8 cellular contexts compared by ENCODE assay signal in the genomic region with DNA sequence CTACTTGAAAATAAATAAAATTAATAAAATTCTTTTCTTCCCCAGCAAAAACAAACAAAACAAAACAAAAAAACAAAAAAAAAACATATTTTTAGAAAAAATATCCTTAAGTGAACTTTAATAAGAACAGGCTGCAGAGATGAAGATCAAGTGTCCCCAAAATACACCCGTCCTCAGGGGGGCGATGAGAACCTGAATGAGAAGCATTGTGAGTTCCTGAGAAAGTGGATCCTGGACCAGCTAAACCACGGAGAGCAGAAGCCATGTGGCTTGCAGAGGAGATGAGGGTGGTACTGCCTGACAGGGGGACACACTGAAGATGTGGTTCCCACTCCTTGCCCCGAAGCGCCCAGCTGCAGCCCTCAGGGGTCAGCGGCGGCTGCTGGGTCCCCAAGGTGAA.
DNase-seq lines count a peak whose midpoint lies in the region; TF ChIP-seq lines count a peak whose summit lies in the region.
"Had no signal": no experiment of that assay in that cellular context is flagged by ENCODE, and none has a peak within 500 bp of the region (broad histone marks: within the 10 kb centered on the region; RNA-seq: fewer than 3 reads in every experiment).

No MANE protein-coding gene starts in this region.

- no peaks in the 10 kb centered on the region for H3K9me3 ChIP-seq in mesenchymal stem cell (ENCODE audit: control insufficient read depth, low read length)

- peaks cover 31% of the 10 kb centered on the region for H3K4me1 ChIP-seq in mesenchymal stem cell (ENCODE audit: control insufficient read depth, insufficient read depth, low read depth, low read length)

- in situ Hi-C loops in GM13977 (cut with MboI; ENCODE audit: low pct_unique_long_range_greater_than_20kb, low sequenced_read_pairs, unreplicated experiment): no loop called here

- 86% methylated on average over 7 of the region's 7 CpGs for WGBS in mesenchymal stem cell

- no peak overlapping the region for H2AFZ ChIP-seq in mesenchymal stem cell (ENCODE audit: low read depth, low read length)

- H3K36me3 ChIP-seq in mesenchymal stem cell (ENCODE audit: control insufficient read depth in 1 of 2, insufficient read depth in 2 of 2, low read depth in 1 of 2, low read length in 2 of 2): peaks cover 23 to 25% of the 10 kb centered on the region in 2 experiments

- DNase-seq in CMK (ENCODE audit: low read depth): peak; percentile 62
- no peak for DNase-seq in GM13977 (ENCODE audit: low spot score)
- DNase-seq in UCSD-AML1 (lab: John Stamatoyannopoulos, UW; ENCODE audit: unreplicated experiment): peak; percentile 42
- peak; percentile 25 for DNase-seq in iPS-NIHi11 (ENCODE audit: low spot score)
- DNase-seq in SHP77 treated with DMSO at 0.1 percent for 48 hours (lab: John Stamatoyannopoulos, UW): no peak
- no peak for DNase-seq in medulla oblongata (ENCODE audit: extremely low spot score)
- DNase-seq in mesenchymal stem cell: no peak

- no peak overlapping the region for H3K9ac ChIP-seq in mesenchymal stem cell (ENCODE audit: low read length)

- no peak overlapping the region for H3K23ac ChIP-seq in mesenchymal stem cell (ENCODE audit: low read length in 2 of 2)

- H2BK5ac ChIP-seq in mesenchymal stem cell (ENCODE audit: low read depth, low read length, poor library complexity, severe bottlenecking): no peak overlapping the region

- no peak overlapping the region for H3K27ac ChIP-seq in mesenchymal stem cell (ENCODE audit: low read length, poor library complexity, severe bottlenecking)
- H3K27ac ChIP-seq: HL-60 had no signal

- no peak overlapping the region for H4K8ac ChIP-seq in mesenchymal stem cell (ENCODE audit: low read length)

- no peak overlapping the region for H2BK12ac ChIP-seq in mesenchymal stem cell (ENCODE audit: low read length in 2 of 2)

- no peak overlapping the region for H3K4me3 ChIP-seq in mesenchymal stem cell (ENCODE audit: insufficient read depth in 1 of 2, low read depth in 1 of 2, low read length in 2 of 2)

- H2BK120ac ChIP-seq in mesenchymal stem cell (ENCODE audit: low read depth, low read length): no peak overlapping the region

- H3K14ac ChIP-seq in mesenchymal stem cell (ENCODE audit: low read length in 2 of 2): no peak overlapping the region

- H2BK15ac ChIP-seq in mesenchymal stem cell (ENCODE audit: low read depth, poor library complexity, severe bottlenecking): no peak overlapping the region

- peaks cover 14% of the 10 kb centered on the region for H3K79me1 ChIP-seq in mesenchymal stem cell (replicated peaks; ENCODE audit: low read length, poor library complexity, severe bottlenecking)

- H2AK5ac ChIP-seq in mesenchymal stem cell (ENCODE audit: low read length, severe bottlenecking): no peak overlapping the region

- TF ChIP-seq CTCF in GM13977 (IDR thresholded peaks at IDR 0.05; ENCODE audit: extremely low read depth, insufficient read depth, missing control alignments): peak; percentile 38

- H3K4me2 ChIP-seq in mesenchymal stem cell (ENCODE audit: low read length, poor library complexity, severe bottlenecking): no peak overlapping the region

- H3K27me3 ChIP-seq in mesenchymal stem cell (ENCODE audit: control insufficient read depth in 1 of 2, insufficient read depth in 1 of 2, low read length in 2 of 2): no peaks in the 10 kb centered on the region

- no peak overlapping the region for H3K4ac ChIP-seq in mesenchymal stem cell (ENCODE audit: low read depth in 1 of 2, low read length in 2 of 2)

- H4K91ac ChIP-seq in mesenchymal stem cell (ENCODE audit: low read length): no peak overlapping the region

- H3K18ac ChIP-seq in mesenchymal stem cell (ENCODE audit: low read depth in 1 of 2, low read length in 2 of 2): no peak overlapping the region

Comparison
In these comparisons a context has a peak if more than half of its experiments do, and no peak if none do; other contexts are left out.
1. DNase-seq: peak in CMK (single experiment), UCSD-AML1 (single experiment) and iPS-NIHi11 (single experiment); none in GM13977 (single experiment), SHP77 treated with DMSO at 0.1 percent for 48 hours (single experiment), medulla oblongata (single experiment) and mesenchymal stem cell (single experiment).